In the genomic region with DNA sequence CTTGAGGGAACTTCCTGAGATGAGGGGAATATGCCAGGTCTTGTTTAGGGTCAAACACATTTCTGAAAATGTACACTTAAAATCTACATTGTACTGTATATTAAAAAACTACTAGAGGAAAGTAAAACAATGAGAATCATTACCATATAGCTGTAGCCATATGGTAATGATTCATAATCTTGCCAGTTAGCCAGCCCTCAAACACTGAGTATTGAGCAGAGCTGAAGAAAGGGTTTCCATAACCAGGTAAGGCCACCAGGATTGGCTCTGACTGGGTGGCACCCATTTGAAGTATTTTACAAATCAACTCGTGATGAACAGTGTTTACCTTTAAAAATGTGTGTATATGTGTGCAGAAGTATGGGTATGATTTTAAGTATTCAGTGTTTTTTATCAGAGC, we compare ENCODE assay signal across 28 cellular contexts.
DNase-seq lines count a peak whose midpoint lies in the region; ATAC-seq and TF ChIP-seq lines count a peak whose summit lies in the region.
"Had no signal": no experiment of that assay in that cellular context is flagged by ENCODE, and none has a peak within 500 bp of the region (broad histone marks: within the 10 kb centered on the region; RNA-seq: fewer than 3 reads in every experiment).

No MANE protein-coding gene starts in this region.

- peaks cover 28% of the 10 kb centered on the region for H3K36me3 Mint-ChIP-seq in T-helper 1 cell treated with Interleukin-12 subunit alpha and Interleukin-12 subunit beta and Interleukin-4 antibody, amounts not matched to agents 30 μg/mL and 1 μg/mL, for 36 hours (ENCODE audit: low read depth)
- H3K36me3 Mint-ChIP-seq in activated naive CD8-positive, alpha-beta T cell treated with anti-CD3 and anti-CD28 coated beads, Interleukin-2, amount 50 U/mL, for 24 hours (ENCODE audit: low read depth), result peaks cover 28% of the 10 kb centered on the region
- H3K36me3 Mint-ChIP-seq in activated naive CD8-positive, alpha-beta T cell treated with anti-CD3 and anti-CD28 coated beads for 36 hours, result peaks cover 27% of the 10 kb centered on the region
- H3K36me3 Mint-ChIP-seq in activated T-helper 17 cell treated with anti-CD3 and anti-CD28 coated beads, Interleukin-2, amount 50 U/mL, for 72 hours (ENCODE audit: low read depth), result peaks cover 17% of the 10 kb centered on the region
- peaks cover 21% of the 10 kb centered on the region for H3K36me3 Mint-ChIP-seq in stimulated activated effector memory CD8-positive, alpha-beta T cell treated with anti-CD3 and anti-CD28 coated beads, Interleukin-12 subunit alpha, Interleukin-12 subunit beta, amount 100 ng/mL, for 72 hours

- H3K36me3 ChIP-seq in testis (ENCODE audit: low read depth, missing control alignments), result no peaks in the 10 kb centered on the region
- H3K36me3 ChIP-seq: left lung, pancreas, SJSA1, thoracic aorta had no signal

- TF ChIP-seq CTCF in testis (IDR thresholded peaks at IDR 0.05), result no peak

- H3K9me3 ChIP-seq in testis, result no peaks in the 10 kb centered on the region
- H3K9me3 ChIP-seq: Caco-2, left lung, pancreas, SJSA1, thoracic aorta had no signal

- H3K4me3 Mint-ChIP-seq in T-helper 1 cell treated with Interleukin-12 subunit alpha and Interleukin-12 subunit beta and Interleukin-4 antibody, amounts not matched to agents 30 μg/mL and 1 μg/mL, for 36 hours, result no peak overlapping the region
- no peak overlapping the region for H3K4me3 Mint-ChIP-seq in activated naive CD8-positive, alpha-beta T cell treated with anti-CD3 and anti-CD28 coated beads, Interleukin-2, amount 50 U/mL, for 24 hours
- H3K4me3 Mint-ChIP-seq in activated naive CD8-positive, alpha-beta T cell treated with anti-CD3 and anti-CD28 coated beads for 36 hours, result no peak overlapping the region
- peak overlapping the region; percentile 76 for H3K4me3 Mint-ChIP-seq in activated T-helper 17 cell treated with anti-CD3 and anti-CD28 coated beads, Interleukin-2, amount 50 U/mL, for 72 hours
- peak overlapping the region; percentile 35 for H3K4me3 Mint-ChIP-seq in stimulated activated effector memory CD8-positive, alpha-beta T cell treated with anti-CD3 and anti-CD28 coated beads, Interleukin-12 subunit alpha, Interleukin-12 subunit beta, amount 100 ng/mL, for 72 hours
- H3K4me3 Mint-ChIP-seq: CD14-positive monocyte, neural progenitor cell had no signal

- no peak overlapping the region for H3K27ac ChIP-seq in testis
- H3K27ac ChIP-seq: 22Rv1, coronary artery, left lung, neural progenitor cell, pancreas, SJSA1, thoracic aorta had no signal

- H3K4me1 Mint-ChIP-seq in T-helper 1 cell treated with Interleukin-12 subunit alpha and Interleukin-12 subunit beta and Interleukin-4 antibody, amounts not matched to agents 30 μg/mL and 1 μg/mL, for 36 hours (ENCODE audit: low read depth), result peaks cover 26% of the 10 kb centered on the region
- H3K4me1 Mint-ChIP-seq in activated naive CD8-positive, alpha-beta T cell treated with anti-CD3 and anti-CD28 coated beads, Interleukin-2, amount 50 U/mL, for 24 hours, result peaks cover 28% of the 10 kb centered on the region
- H3K4me1 Mint-ChIP-seq in activated naive CD8-positive, alpha-beta T cell treated with anti-CD3 and anti-CD28 coated beads for 36 hours, result peaks cover 16% of the 10 kb centered on the region
- peaks cover 31% of the 10 kb centered on the region for H3K4me1 Mint-ChIP-seq in activated T-helper 17 cell treated with anti-CD3 and anti-CD28 coated beads, Interleukin-2, amount 50 U/mL, for 72 hours
- H3K4me1 Mint-ChIP-seq in stimulated activated effector memory CD8-positive, alpha-beta T cell treated with anti-CD3 and anti-CD28 coated beads, Interleukin-12 subunit alpha, Interleukin-12 subunit beta, amount 100 ng/mL, for 72 hours, result peaks cover 38% of the 10 kb centered on the region

- ATAC-seq in activated naive CD8-positive, alpha-beta T cell treated with anti-CD3 and anti-CD28 coated beads, Interleukin-2, amount 50 U/mL, for 24 hours, result no peak
- peak; percentile 78 for ATAC-seq in activated T-helper 17 cell treated with anti-CD3 and anti-CD28 coated beads, Interleukin-2, amount 50 U/mL, for 72 hours (replicated peaks)
- ATAC-seq in stimulated activated effector memory CD8-positive, alpha-beta T cell treated with anti-CD3 and anti-CD28 coated beads, Interleukin-12 subunit alpha, Interleukin-12 subunit beta, amount 100 ng/mL, for 72 hours, result peak; percentile 82
- no peak for ATAC-seq in HG02840 (IDR thresholded peaks at IDR 0.05; ENCODE audit: low FRiP score, unreplicated experiment)
- ATAC-seq: left lung, pancreas had no signal

- no peaks in the 10 kb centered on the region for H3K27me3 Mint-ChIP-seq in T-helper 1 cell treated with Interleukin-12 subunit alpha and Interleukin-12 subunit beta and Interleukin-4 antibody, amounts not matched to agents 30 μg/mL and 1 μg/mL, for 36 hours (ENCODE audit: low read depth)
- H3K27me3 Mint-ChIP-seq in activated naive CD8-positive, alpha-beta T cell treated with anti-CD3 and anti-CD28 coated beads, Interleukin-2, amount 50 U/mL, for 24 hours, result no peaks in the 10 kb centered on the region
- H3K27me3 Mint-ChIP-seq in activated naive CD8-positive, alpha-beta T cell treated with anti-CD3 and anti-CD28 coated beads for 36 hours, result no peaks in the 10 kb centered on the region
- no peaks in the 10 kb centered on the region for H3K27me3 Mint-ChIP-seq in activated T-helper 17 cell treated with anti-CD3 and anti-CD28 coated beads, Interleukin-2, amount 50 U/mL, for 72 hours

- H3K9me3 Mint-ChIP-seq in T-helper 1 cell treated with Interleukin-12 subunit alpha and Interleukin-12 subunit beta and Interleukin-4 antibody, amounts not matched to agents 30 μg/mL and 1 μg/mL, for 36 hours, result peaks cover 11% of the 10 kb centered on the region
- peaks cover 3% of the 10 kb centered on the region for H3K9me3 Mint-ChIP-seq in activated naive CD8-positive, alpha-beta T cell treated with anti-CD3 and anti-CD28 coated beads, Interleukin-2, amount 50 U/mL, for 24 hours
- H3K9me3 Mint-ChIP-seq in activated naive CD8-positive, alpha-beta T cell treated with anti-CD3 and anti-CD28 coated beads for 36 hours, result peaks cover 4% of the 10 kb centered on the region
- no peaks in the 10 kb centered on the region for H3K9me3 Mint-ChIP-seq in activated T-helper 17 cell treated with anti-CD3 and anti-CD28 coated beads, Interleukin-2, amount 50 U/mL, for 72 hours
- H3K9me3 Mint-ChIP-seq in stimulated activated effector memory CD8-positive, alpha-beta T cell treated with anti-CD3 and anti-CD28 coated beads, Interleukin-12 subunit alpha, Interleukin-12 subunit beta, amount 100 ng/mL, for 72 hours, result no peaks in the 10 kb centered on the region

- 90 to 94% methylated on average over 1 of the region's 1 CpG for WGBS in testis, 2 donors

- H3K27ac Mint-ChIP-seq in T-helper 1 cell treated with Interleukin-12 subunit alpha and Interleukin-12 subunit beta and Interleukin-4 antibody, amounts not matched to agents 30 μg/mL and 1 μg/mL, for 36 hours, result peak overlapping the region; percentile 87
- H3K27ac Mint-ChIP-seq in activated naive CD8-positive, alpha-beta T cell treated with anti-CD3 and anti-CD28 coated beads, Interleukin-2, amount 50 U/mL, for 24 hours, result peak overlapping the region; percentile 12
- no peak overlapping the region for H3K27ac Mint-ChIP-seq in activated naive CD8-positive, alpha-beta T cell treated with anti-CD3 and anti-CD28 coated beads for 36 hours
- H3K27ac Mint-ChIP-seq in activated T-helper 17 cell treated with anti-CD3 and anti-CD28 coated beads, Interleukin-2, amount 50 U/mL, for 72 hours, result peak overlapping the region; percentile 95
- peak overlapping the region; percentile 52 for H3K27ac Mint-ChIP-seq in stimulated activated effector memory CD8-positive, alpha-beta T cell treated with anti-CD3 and anti-CD28 coated beads, Interleukin-12 subunit alpha, Interleukin-12 subunit beta, amount 100 ng/mL, for 72 hours
- H3K27ac Mint-ChIP-seq: CD14-positive monocyte, neural progenitor cell had no signal

- intact Hi-C loops in testis (cut with DNase I; ENCODE audit: low total_unique reads), result no loop called here

- H3K4me1 ChIP-seq in testis, result no peaks in the 10 kb centered on the region
- H3K4me1 ChIP-seq: Caco-2, left lung, neural progenitor cell had no signal

- H3K4me3 ChIP-seq in testis, result no peak overlapping the region
- H3K4me3 ChIP-seq: coronary artery, left lung, neural progenitor cell, pancreas, SJSA1, thoracic aorta had no signal

- H3K27me3 ChIP-seq in testis, result no peaks in the 10 kb centered on the region
- H3K27me3 ChIP-seq: left lung, neural progenitor cell, pancreas, SJSA1 had no signal

- no peak for TF ChIP-seq POLR2A in testis (IDR thresholded peaks at IDR 0.05)

- no peak for DNase-seq in T-helper 1 cell
- DNase-seq in activated naive CD8-positive, alpha-beta T cell treated with anti-CD3 and anti-CD28 coated beads, Interleukin-2, amount 50 U/mL, for 24 hours, result no peak
- no peak for DNase-seq in activated naive CD8-positive, alpha-beta T cell treated with anti-CD3 and anti-CD28 coated beads for 36 hours
- DNase-seq in stimulated activated effector memory CD8-positive, alpha-beta T cell treated with anti-CD3 and anti-CD28 coated beads, Interleukin-12 subunit alpha, Interleukin-12 subunit beta, amount 100 ng/mL, for 72 hours (ENCODE audit: low spot score in 2 of 2), result no peak
- DNase-seq in testis, result no peak
- DNase-seq: activated CD4-positive, alpha-beta T cell treated with anti-CD3 and anti-CD28 coated beads for 1 hour; Caco-2; caudate nucleus; DMS53; effector CD8-positive, alpha-beta T cell; GDM1; head of caudate nucleus; islet precursor cell; left lung; mesenchymal stem cell; NCI-H1048; NCI-H1694; pancreas; small intestine had no signal

Comparison
In these comparisons a context has a peak if more than half of its experiments do, and no peak if none do; other contexts are left out.
1. H3K4me3 Mint-ChIP-seq: peak in activated T-helper 17 cell treated with anti-CD3 and anti-CD28 coated beads, Interleukin-2, amount 50 U/mL, for 72 hours (single experiment) and stimulated activated effector memory CD8-positive, alpha-beta T cell treated with anti-CD3 and anti-CD28 coated beads, Interleukin-12 subunit alpha, Interleukin-12 subunit beta, amount 100 ng/mL, for 72 hours (single experiment); none in T-helper 1 cell treated with Interleukin-12 subunit alpha and Interleukin-12 subunit beta and Interleukin-4 antibody, amounts not matched to agents 30 μg/mL and 1 μg/mL, for 36 hours (single experiment), activated naive CD8-positive, alpha-beta T cell treated with anti-CD3 and anti-CD28 coated beads, Interleukin-2, amount 50 U/mL, for 24 hours (single experiment) and activated naive CD8-positive, alpha-beta T cell treated with anti-CD3 and anti-CD28 coated beads for 36 hours (single experiment).
2. ATAC-seq: peak in activated T-helper 17 cell treated with anti-CD3 and anti-CD28 coated beads, Interleukin-2, amount 50 U/mL, for 72 hours (single experiment) and stimulated activated effector memory CD8-positive, alpha-beta T cell treated with anti-CD3 and anti-CD28 coated beads, Interleukin-12 subunit alpha, Interleukin-12 subunit beta, amount 100 ng/mL, for 72 hours (single experiment); none in activated naive CD8-positive, alpha-beta T cell treated with anti-CD3 and anti-CD28 coated beads, Interleukin-2, amount 50 U/mL, for 24 hours (single experiment) and HG02840 (single experiment).